16 cellular contexts compared by ENCODE assay signal in genomic region chr9:132044176-132044880, GRCh38. TPM values are rescaled to one million over a fixed set of nuclear protein-coding genes. Genes with fewer than 3 reads are reported as not detected.
DNase-seq lines count a peak whose midpoint lies in the region; ATAC-seq and TF ChIP-seq lines count a peak whose summit lies in the region.
"Had no signal": no experiment of that assay in that cellular context is flagged by ENCODE, and none has a peak within 500 bp of the region (broad histone marks: within the 10 kb centered on the region; RNA-seq: fewer than 3 reads in every experiment).

No MANE protein-coding gene starts in this region.

- ATAC-seq in HG02759 (IDR thresholded peaks at IDR 0.05; ENCODE audit: unreplicated experiment) (no peak), HG03097 (IDR thresholded peaks at IDR 0.05; ENCODE audit: low FRiP score, unreplicated experiment) (no peak), HG02981 (IDR thresholded peaks at IDR 0.05; ENCODE audit: unreplicated experiment) (no peak), GM21723 (IDR thresholded peaks at IDR 0.05; ENCODE audit: unreplicated experiment) (no peak)

- POLR2A ChIA-PET in AG04450 (lab: Yijun Ruan, JAX), result no interaction called here

- H4K20me1 ChIP-seq in Loucy (ENCODE audit: insufficient read depth, low read length, poor library complexity, severe bottlenecking), result peaks cover 5% of the 10 kb centered on the region

- H3K4me2 ChIP-seq in Loucy (ENCODE audit: low read depth, low read length, poor library complexity, severe bottlenecking), result peak overlapping the region; percentile 44

- H3K9me3 ChIP-seq in AG04450 (ENCODE audit: control insufficient read depth, insufficient read depth, low read length) (no peaks in the 10 kb centered on the region), Loucy (ENCODE audit: insufficient read depth, low read depth, low read length) (no peaks in the 10 kb centered on the region), mesodermal cell (ENCODE audit: control insufficient read depth, low read length) (no peaks in the 10 kb centered on the region)

- no peak overlapping the region for H2AFZ ChIP-seq in Loucy (ENCODE audit: low read length)

- 87 to 88% methylated on average over 5 to 6 of the region's 8 CpGs for WGBS in mesodermal cell (ENCODE audit: insufficient coverage in 2 of 2), 2 experiments

- peak overlapping the region; percentile 83 for H3K27ac Mint-ChIP-seq in chondrocyte (ENCODE audit: unreplicated experiment)

- no peak for DNase-seq in AG04450 (ENCODE audit: low read depth, low spot score)
- DNase-seq in chondrocyte (ENCODE audit: low spot score), result no peak
- DNase-seq: DND-41, GDM1, GOT3, Karpas-422, NCI-H1105 treated with DMSO at 0.1 percent for 48 hours, NCI-H187, NCI-H446 treated with DMSO at 0.1 percent for 48 hours, RPMI8226 had no signal

- H3K4me3 ChIP-seq in AG04450 (ENCODE audit: low read depth, low read length) (no peak overlapping the region), Loucy (ENCODE audit: low read length, poor library complexity, severe bottlenecking) (no peak overlapping the region), mesodermal cell (ENCODE audit: extremely low read depth, insufficient read depth, low read length, poor library complexity, severe bottlenecking) (no peak overlapping the region)

- H3K4me1 ChIP-seq in Loucy (ENCODE audit: insufficient read depth, low read length, poor library complexity, severe bottlenecking) (peaks cover 52% of the 10 kb centered on the region), mesodermal cell (ENCODE audit: control insufficient read depth, insufficient read depth, low read length, poor library complexity, severe bottlenecking) (peaks cover 41% of the 10 kb centered on the region)

- no peaks in the 10 kb centered on the region for H3K27me3 Mint-ChIP-seq in chondrocyte (ENCODE audit: low read depth)

- peak overlapping the region; percentile 28 for H3K9ac ChIP-seq in Loucy (ENCODE audit: low read depth, low read length, poor library complexity, severe bottlenecking)

- peak overlapping the region; percentile 12 for H3K27ac ChIP-seq in AG04450 (ENCODE audit: low read depth, low read length)
- peak overlapping the region; percentile 24 for H3K27ac ChIP-seq in mesodermal cell (ENCODE audit: low read depth, low read length, severe bottlenecking)

- no peaks in the 10 kb centered on the region for H3K9me3 Mint-ChIP-seq in chondrocyte (ENCODE audit: low read depth)

- CTCF ChIA-PET in AG04450 (lab: Charles Lee), result no interaction called here

- H3K27me3 ChIP-seq in AG04450 (ENCODE audit: control insufficient read depth, insufficient read depth, low read length), result no peaks in the 10 kb centered on the region
- H3K27me3 ChIP-seq in Loucy (ENCODE audit: insufficient read depth, low read length, poor library complexity, severe bottlenecking), result no peaks in the 10 kb centered on the region

- H3F3A ChIP-seq in Loucy (ENCODE audit: low read depth), result no peaks in the 10 kb centered on the region

- H3K79me2 ChIP-seq in Loucy (ENCODE audit: insufficient read depth, low read length), result peaks cover 77% of the 10 kb centered on the region

- H3K9me2 ChIP-seq in Loucy (replicated peaks; ENCODE audit: low read depth, low read length), result no peaks in the 10 kb centered on the region

- TF ChIP-seq CTCF in AG04450 (IDR thresholded peaks at IDR 0.05; ENCODE audit: low read depth, low read length) (no peak), Loucy (conservative IDR thresholded peaks at IDR 0.05; ENCODE audit: low read length) (no peak), chondrocyte (IDR thresholded peaks at IDR 0.05) (no peak)

- peaks cover 74% of the 10 kb centered on the region for H3K4me1 Mint-ChIP-seq in chondrocyte (ENCODE audit: low read depth)

- H3K36me3 Mint-ChIP-seq in chondrocyte (ENCODE audit: low read depth), result no peaks in the 10 kb centered on the region

- no peaks in the 10 kb centered on the region for H3K36me3 ChIP-seq in Loucy (ENCODE audit: insufficient read depth, low read length)
- peaks cover 2% of the 10 kb centered on the region for H3K36me3 ChIP-seq in mesodermal cell (ENCODE audit: control insufficient read depth, insufficient read depth, low read length)

- H3K4me3 Mint-ChIP-seq in chondrocyte (ENCODE audit: unreplicated experiment), result no peak overlapping the region

RNA-seq across cellular contexts. Expression of gene MED27, which starts 35.3 kb away (rescaled TPM):
- polyA plus RNA-seq in AG04450 (2011; rRNA removed), result 36.6 and 42.9 TPM in 2 replicates
- polyA minus RNA-seq in AG04450 (2011; rRNA and poly(A)+ RNA removed), result 32.1 and 37.7 TPM in 2 replicates
- total RNA-seq in chondrocyte, result 24.4 to 28.2 TPM (median 26.6 TPM) in 3 replicates
- polyA plus RNA-seq in mesodermal cell (2013, experiment 1 of 2), result 37.0 TPM
- 35.6 TPM for polyA plus RNA-seq in mesodermal cell (2013, experiment 2 of 2)
